ENCODE assay signal across 14 cellular contexts in genomic region chr1:24861821-24862727, GRCh38.
A peak's percentile ranks its signal among the peaks of the same experiment; 100 is the strongest.
DNase-seq lines count a peak whose midpoint lies in the region; ATAC-seq, FAIRE-seq and TF ChIP-seq lines count a peak whose summit lies in the region.
"Had no signal": no experiment of that assay in that cellular context is flagged by ENCODE, and none has a peak within 500 bp of the region (broad histone marks: within the 10 kb centered on the region; RNA-seq: fewer than 3 reads in every experiment).

No MANE protein-coding gene starts in this region.

- dilution Hi-C loops in mammary epithelial cell (cut with HindIII; ENCODE audit: low sequenced_read_pairs), result loop anchor here (5.0 kb wide), 1 partner anchor 35 kb away; no protein-coding TSS in a partner anchor

- H3K27me3 ChIP-seq in bronchial epithelial cell (ENCODE audit: control insufficient read depth, insufficient read depth, low read length), result peaks cover 2% of the 10 kb centered on the region
- H3K27me3 ChIP-seq in mucosa of rectum (ENCODE audit: control insufficient read depth in 2 of 2, insufficient read depth in 2 of 2, low read length in 2 of 2), result no peaks in the 10 kb centered on the region
- no peaks in the 10 kb centered on the region for H3K27me3 ChIP-seq in mammary epithelial cell (ENCODE audit: insufficient read depth, low read length)
- H3K27me3 ChIP-seq: uterus had no signal

- POLR2A ChIA-PET in HEK293T (lab: Yijun Ruan, JAX), result no interaction called here
- POLR2A ChIA-PET in activated CD4-positive, alpha-beta T cell treated with anti-CD3 and anti-CD28 coated beads, Interleukin-2, amount 10 ng/mL, durations not matched to agents 7 days and 5 days (lab: Charles Lee), result no interaction called here

- peak; percentile 26 for TF ChIP-seq CTCF in AG09319 (IDR thresholded peaks at IDR 0.05; ENCODE audit: low read depth, low read length)
- TF ChIP-seq CTCF in bronchial epithelial cell (IDR thresholded peaks at IDR 0.05; ENCODE audit: insufficient read depth, low read length, severe bottlenecking), result no peak
- no peak for TF ChIP-seq CTCF in mammary epithelial cell (conservative IDR thresholded peaks at IDR 0.05 in 1 of 2, IDR thresholded peaks at IDR 0.05 in 1 of 2; ENCODE audit: extremely low read depth in 1 of 2, insufficient read depth in 1 of 2, low read depth in 1 of 2, low read length in 2 of 2)

- H3K4me3 Mint-ChIP-seq in activated CD4-positive, alpha-beta T cell treated with anti-CD3 and anti-CD28 coated beads, Interleukin-2, amount 10 ng/mL, durations not matched to agents 7 days and 5 days, result no peak overlapping the region
- H3K4me3 Mint-ChIP-seq: activated naive CD8-positive, alpha-beta T cell; CD4-positive, alpha-beta T cell; T-cell had no signal

- H3K27ac ChIP-seq in mucosa of rectum (ENCODE audit: low read depth in 2 of 2, low read length in 2 of 2) (peak overlapping the region; percentile 61 to 78), mammary epithelial cell (ENCODE audit: insufficient read depth, low read depth, low read length) (no peak overlapping the region)
- H3K27ac ChIP-seq: uterus had no signal

- peaks cover 18% of the 10 kb centered on the region for H3K27me3 Mint-ChIP-seq in activated CD4-positive, alpha-beta T cell treated with anti-CD3 and anti-CD28 coated beads, Interleukin-2, amount 10 ng/mL, durations not matched to agents 7 days and 5 days
- H3K27me3 Mint-ChIP-seq: activated naive CD8-positive, alpha-beta T cell; CD4-positive, alpha-beta T cell had no signal

- H3K9me3 ChIP-seq in mucosa of rectum (ENCODE audit: control insufficient read depth in 2 of 2, low read length in 2 of 2) (no peaks in the 10 kb centered on the region), mammary epithelial cell (replicated peaks; ENCODE audit: insufficient read depth, low read length) (no peaks in the 10 kb centered on the region)
- H3K9me3 ChIP-seq: uterus had no signal

- H4K20me1 ChIP-seq in mammary epithelial cell (ENCODE audit: insufficient read depth, low read length), result no peaks in the 10 kb centered on the region

- H3K9me3 Mint-ChIP-seq in activated CD4-positive, alpha-beta T cell treated with anti-CD3 and anti-CD28 coated beads, Interleukin-2, amount 10 ng/mL, durations not matched to agents 7 days and 5 days, result no peaks in the 10 kb centered on the region
- H3K9me3 Mint-ChIP-seq: CD4-positive, alpha-beta T cell; T-cell had no signal

- no peak overlapping the region for H3K27ac Mint-ChIP-seq in activated CD4-positive, alpha-beta T cell treated with anti-CD3 and anti-CD28 coated beads, Interleukin-2, amount 10 ng/mL, durations not matched to agents 7 days and 5 days
- H3K27ac Mint-ChIP-seq: activated naive CD8-positive, alpha-beta T cell; CD4-positive, alpha-beta T cell; T-cell had no signal

- peaks cover 20 to 46% of the 10 kb centered on the region in 2 donors for H3K4me1 ChIP-seq in mucosa of rectum (ENCODE audit: control insufficient read depth in 2 of 2, insufficient read depth in 2 of 2, low read length in 2 of 2)
- no peaks in the 10 kb centered on the region for H3K4me1 ChIP-seq in mammary epithelial cell (ENCODE audit: insufficient read depth, low read length)
- H3K4me1 ChIP-seq: uterus had no signal

- no peak overlapping the region for H3K4me3 ChIP-seq in bronchial epithelial cell (ENCODE audit: low read depth, low read length)
- peak overlapping the region in 1 of 2 donors; percentile 29 for H3K4me3 ChIP-seq in mucosa of rectum (ENCODE audit: low read length in 2 of 2)
- H3K4me3 ChIP-seq in mammary epithelial cell (replicated peaks in 1 of 3; ENCODE audit: insufficient read depth in 1 of 3, low read depth in 2 of 3, low read length in 3 of 3), result no peak overlapping the region
- H3K4me3 ChIP-seq: uterus had no signal

- intact Hi-C loops in mammary epithelial cell (cut with micrococcal nuclease), result no loop called here

- H3K36me3 ChIP-seq in bronchial epithelial cell (ENCODE audit: control insufficient read depth, insufficient read depth, low read length) (no peaks in the 10 kb centered on the region), mucosa of rectum (ENCODE audit: control insufficient read depth in 2 of 2, insufficient read depth in 2 of 2, low read length in 2 of 2) (no peaks in the 10 kb centered on the region), mammary epithelial cell (ENCODE audit: insufficient read depth, low read length) (no peaks in the 10 kb centered on the region)
- H3K36me3 ChIP-seq: uterus had no signal

- no peak overlapping the region for H2AFZ ChIP-seq in mammary epithelial cell (ENCODE audit: low read depth, low read length)

- in situ Hi-C loops in mammary epithelial cell (cut with MboI; ENCODE audit: low sequenced_read_pairs in 2 of 2), result no loop called here

- no peaks in the 10 kb centered on the region for H3K79me2 ChIP-seq in mammary epithelial cell (ENCODE audit: insufficient read depth, low read length)

- DNase-seq in AG09319 (ENCODE audit: extremely low read depth, low read depth), result no peak
- DNase-seq in HEK293T (ENCODE audit: extremely low spot score), result peak; percentile 35
- peak; percentile 31 for DNase-seq in bronchial epithelial cell (ENCODE audit: low read depth)
- DNase-seq in activated CD4-positive, alpha-beta T cell treated with anti-CD3 and anti-CD28 coated beads, Interleukin-2, amount 10 ng/mL, durations not matched to agents 7 days and 5 days, result no peak
- no peak for DNase-seq in mammary epithelial cell
- DNase-seq: CD4-positive, alpha-beta T cell; GOT3; NCI-H1048; T-cell; uterus had no signal

- H3K36me3 Mint-ChIP-seq in activated CD4-positive, alpha-beta T cell treated with anti-CD3 and anti-CD28 coated beads, Interleukin-2, amount 10 ng/mL, durations not matched to agents 7 days and 5 days (ENCODE audit: low read depth), result no peaks in the 10 kb centered on the region
- H3K36me3 Mint-ChIP-seq: activated naive CD8-positive, alpha-beta T cell; T-cell had no signal

- 84% methylated on average over 23 of the region's 28 CpGs for WGBS in mammary epithelial cell (ENCODE audit: low coverage, missing lambda C conversion rate)

- H3K4me1 Mint-ChIP-seq in activated CD4-positive, alpha-beta T cell treated with anti-CD3 and anti-CD28 coated beads, Interleukin-2, amount 10 ng/mL, durations not matched to agents 7 days and 5 days, result no peaks in the 10 kb centered on the region

- CTCF ChIA-PET in HEK293T (lab: Yijun Ruan, JAX), result interaction anchor here (0.6 to 1.9 kb wide), 7 partner anchors 8 to 73 kb away, joined by 3 to 5 read pairs (median 3); no protein-coding TSS in a partner anchor
- CTCF ChIA-PET in activated CD4-positive, alpha-beta T cell treated with anti-CD3 and anti-CD28 coated beads, Interleukin-2, amount 10 ng/mL, durations not matched to agents 7 days and 5 days (lab: Charles Lee), result interaction anchor here (1.0 to 1.4 kb wide), 2 partner anchors 11 to 14 kb away, joined by 3 to 4 read pairs; no protein-coding TSS in a partner anchor
- CTCF ChIA-PET in mammary epithelial cell (lab: Charles Lee; ENCODE audit: low non-redundant PET), result no interaction called here

- FAIRE-seq in bronchial epithelial cell (lab: Jason Lieb, UNC), result no peak

- H3K9ac ChIP-seq in mucosa of rectum (ENCODE audit: low read depth in 1 of 2, low read length in 2 of 2) (peak overlapping the region in 1 of 2 donors; percentile 64), mammary epithelial cell (ENCODE audit: insufficient read depth, low read length) (no peak overlapping the region)

- ATAC-seq in HG02642 (IDR thresholded peaks at IDR 0.05; ENCODE audit: poor library complexity, unreplicated experiment) (no peak), HG03025 (IDR thresholded peaks at IDR 0.05; ENCODE audit: low FRiP score, unreplicated experiment) (no peak)
- ATAC-seq: T-cell had no signal

- no peak overlapping the region for H3K4me2 ChIP-seq in mammary epithelial cell (ENCODE audit: insufficient read depth, low read depth, low read length)

- no TSS peak for BruUV-seq in mammary epithelial cell (replicated peaks; lab: Mats Ljungman, UMichigan)

TF ChIP-seq in HEK293T, 16 proteins besides CTCF, POLR2A, EP300 and RAD21:
- no peak for TF ChIP-seq BHLHE40 (IDR thresholded peaks at IDR 0.05; ENCODE audit: borderline replicate concordance)
- no peak for TF ChIP-seq CTBP1 (IDR thresholded peaks at IDR 0.05; ENCODE audit: borderline replicate concordance)

Comparison
In these comparisons a context has a peak if more than half of its experiments do, and no peak if none do; other contexts are left out.
1. DNase-seq: peak in HEK293T (single experiment) and bronchial epithelial cell (single experiment); none in AG09319 (single experiment), activated CD4-positive, alpha-beta T cell treated with anti-CD3 and anti-CD28 coated beads, Interleukin-2, amount 10 ng/mL, durations not matched to agents 7 days and 5 days (single experiment) and mammary epithelial cell (single experiment).